In the genomic region with DNA sequence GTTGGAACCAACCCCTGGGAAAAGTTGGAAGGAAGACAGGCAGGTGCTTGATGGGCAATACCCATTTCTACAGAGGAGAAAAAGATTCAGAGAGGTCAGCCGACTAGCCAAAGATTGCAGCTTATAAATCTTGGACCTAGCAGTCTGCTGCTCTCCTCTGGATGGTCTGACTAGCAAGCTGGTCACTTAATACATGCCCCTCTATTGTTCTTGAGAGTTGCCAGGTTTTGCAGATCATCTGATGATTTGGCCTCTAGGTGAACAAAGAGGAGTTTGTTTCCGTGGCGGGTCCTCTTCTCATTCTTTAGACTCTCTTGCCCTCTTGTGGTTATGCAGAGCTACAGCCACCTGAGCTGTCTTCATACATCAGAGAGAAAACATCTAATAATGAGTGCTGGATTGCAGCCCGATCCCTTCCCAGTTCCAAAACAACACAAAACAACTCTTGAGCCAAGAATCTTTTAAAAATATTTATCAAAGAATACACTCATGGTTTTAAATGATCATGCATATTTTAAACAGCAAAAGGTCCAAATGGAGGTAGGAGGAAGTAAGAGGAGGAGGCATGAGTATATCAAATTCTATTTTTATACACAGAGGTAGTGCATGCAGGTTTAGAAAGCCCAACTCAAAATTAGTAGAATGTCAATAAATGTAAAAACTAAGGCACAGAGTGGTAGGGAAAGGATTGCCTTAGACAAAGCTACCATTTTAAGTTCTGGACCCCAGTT, we compare ENCODE assay signal across 8 cellular contexts.
DNase-seq lines count a peak whose midpoint lies in the region; ATAC-seq and TF ChIP-seq lines count a peak whose summit lies in the region.

No MANE protein-coding gene starts in this region.

- CTCF ChIA-PET in CD8-positive, alpha-beta memory T cell (lab: Charles Lee) = no interaction called here

- peak; percentile 5 for DNase-seq in DMS79 (lab: John Stamatoyannopoulos, UW)
- peak; percentile 78 for DNase-seq in NCI-H2227 treated with DMSO at 0.1 percent for 48 hours (lab: John Stamatoyannopoulos, UW)
- DNase-seq in adrenal gland = peak; percentile 17 to 65 (median 35)
- no peak for DNase-seq in right atrium auricular region (ENCODE audit: low spot score)
- DNase-seq in sciatic nerve (ENCODE audit: low spot score) = no peak
- no peak for DNase-seq in CD8-positive, alpha-beta memory T cell

- H3K9me3 Mint-ChIP-seq in CD8-positive, alpha-beta memory T cell = peaks cover 0 to 2% (median 0%) of the 10 kb centered on the region in 5 donors

- no peak overlapping the region for H3K27ac Mint-ChIP-seq in CD8-positive, alpha-beta memory T cell

- no peaks in the 10 kb centered on the region for H3K36me3 ChIP-seq in adrenal gland (replicated peaks in 1 of 2)
- no peaks in the 10 kb centered on the region for H3K36me3 ChIP-seq in right atrium auricular region
- H3K36me3 ChIP-seq in CD8-positive, alpha-beta memory T cell (ENCODE audit: insufficient read depth, low read length) = no peaks in the 10 kb centered on the region

- TF ChIP-seq POLR2A in adrenal gland (IDR thresholded peaks at IDR 0.05) = no peak

- no peaks in the 10 kb centered on the region for H3K4me1 Mint-ChIP-seq in CD8-positive, alpha-beta memory T cell

- intact Hi-C loops in adrenal gland (cut with DNase I) (no loop called here), sciatic nerve (cut with DNase I) (no loop called here)

- peak; percentile 87 for ATAC-seq in GM19455 (IDR thresholded peaks at IDR 0.05; ENCODE audit: unreplicated experiment)
- ATAC-seq in HG03432 (IDR thresholded peaks at IDR 0.05; ENCODE audit: unreplicated experiment) = peak; percentile 97
- ATAC-seq in sciatic nerve = peak; percentile 89

- POLR2A ChIA-PET in CD8-positive, alpha-beta memory T cell (lab: Charles Lee) = no interaction called here

- H3K36me3 Mint-ChIP-seq in CD8-positive, alpha-beta memory T cell = no peaks in the 10 kb centered on the region

- H3K27ac ChIP-seq in adrenal gland (no peak overlapping the region), right atrium auricular region (no peak overlapping the region)
- H3K27ac ChIP-seq in CD8-positive, alpha-beta memory T cell (ENCODE audit: low read depth, low read length) = no peak overlapping the region

- no peak overlapping the region for H3K4me3 ChIP-seq in adrenal gland
- H3K4me3 ChIP-seq in right atrium auricular region = no peak overlapping the region
- no peak overlapping the region for H3K4me3 ChIP-seq in CD8-positive, alpha-beta memory T cell (ENCODE audit: low read length)

- no peaks in the 10 kb centered on the region for H3K4me1 ChIP-seq in adrenal gland (replicated peaks in 1 of 2)
- no peaks in the 10 kb centered on the region for H3K4me1 ChIP-seq in right atrium auricular region
- H3K4me1 ChIP-seq in CD8-positive, alpha-beta memory T cell (ENCODE audit: insufficient read depth, low read length) = no peaks in the 10 kb centered on the region

- peak; percentile 66 to 80 (median 74) for TF ChIP-seq CTCF in adrenal gland (IDR thresholded peaks at IDR 0.05)
- TF ChIP-seq CTCF in right atrium auricular region (IDR thresholded peaks at IDR 0.05) = peak; percentile 65 to 86

- H3K4me3 Mint-ChIP-seq in CD8-positive, alpha-beta memory T cell = no peak overlapping the region

- H3K27me3 ChIP-seq in adrenal gland (peaks cover 8% of the 10 kb centered on the region), right atrium auricular region (no peaks in the 10 kb centered on the region)
- peaks cover 4% of the 10 kb centered on the region for H3K27me3 ChIP-seq in CD8-positive, alpha-beta memory T cell (ENCODE audit: insufficient read depth, low read length, poor library complexity, severe bottlenecking)

- H3K27me3 Mint-ChIP-seq in CD8-positive, alpha-beta memory T cell = peaks cover 2 to 8% of the 10 kb centered on the region in 2 donors

- 21 to 23% (median 22%) methylated on average over 4 of the region's 4 CpGs for WGBS in adrenal gland, 4 donors

- no peaks in the 10 kb centered on the region for H3K9me3 ChIP-seq in adrenal gland (replicated peaks in 1 of 3)
- H3K9me3 ChIP-seq in right atrium auricular region = no peaks in the 10 kb centered on the region
- no peaks in the 10 kb centered on the region for H3K9me3 ChIP-seq in CD8-positive, alpha-beta memory T cell (ENCODE audit: low read length)

Comparison
In these comparisons a context has a peak if more than half of its experiments do, and no peak if none do; other contexts are left out.
1. DNase-seq: peak in DMS79 (single experiment), NCI-H2227 treated with DMSO at 0.1 percent for 48 hours (single experiment) and adrenal gland (7 of 7); none in right atrium auricular region (single experiment), sciatic nerve (single experiment) and CD8-positive, alpha-beta memory T cell (0 of 5).
2. Peak in every context shown above with its lines, with median percentiles within 50 percentile points of each other: ATAC-seq.